Comparison of ENCODE assay signal across 11 cellular contexts in genomic region chr4:77801260-77801608, GRCh38. TPM values are rescaled to one million over a fixed set of nuclear protein-coding genes. Genes with fewer than 3 reads are reported as not detected.
DNase-seq lines count a peak whose midpoint lies in the region; ATAC-seq and TF ChIP-seq lines count a peak whose summit lies in the region.
"Had no signal": no experiment of that assay in that cellular context is flagged by ENCODE, and none has a peak within 500 bp of the region (broad histone marks: within the 10 kb centered on the region; RNA-seq: fewer than 3 reads in every experiment).

No MANE protein-coding gene starts in this region.

- H3K4me1 Mint-ChIP-seq in activated CD4-positive, alpha-beta T cell treated with anti-CD3 and anti-CD28 coated beads, Interleukin-2, amount 10 ng/mL, durations not matched to agents 24 days and 14 days: peaks cover 43% of the 10 kb centered on the region

- H3K9me3 Mint-ChIP-seq in activated CD4-positive, alpha-beta T cell treated with anti-CD3 and anti-CD28 coated beads, Interleukin-2, amount 10 ng/mL, durations not matched to agents 24 days and 14 days: peaks cover 3% of the 10 kb centered on the region

- no peak overlapping the region for H3K9ac ChIP-seq in endocrine pancreas (ENCODE audit: control insufficient read depth, insufficient read depth, low read length)

- peak overlapping the region; percentile 50 for H3K4me2 ChIP-seq in OCI-LY7 (ENCODE audit: low read length)

- peak overlapping the region; percentile 15 for H3K4me3 ChIP-seq in OCI-LY7 (ENCODE audit: low read depth, low read length, poor library complexity, severe bottlenecking)
- H3K4me3 ChIP-seq in endocrine pancreas (ENCODE audit: control insufficient read depth, insufficient read depth, low read length): peak overlapping the region; percentile 24
- peak overlapping the region in 1 of 8 donors; percentile 41 for H3K4me3 ChIP-seq in spleen
- H3K4me3 ChIP-seq in coronary artery: no peak overlapping the region
- H3K4me3 ChIP-seq in Peyer's patch: no peak overlapping the region

- intact Hi-C loops in activated CD4-positive, alpha-beta T cell treated with anti-CD3 and anti-CD28 coated beads, Interleukin-2, amount 10 ng/mL, durations not matched to agents 24 days and 14 days (cut with micrococcal nuclease): loop anchor here (1.0 to 5.0 kb wide), 2 partner anchors 16 to 61 kb away; partner anchors contain the start of gene MRPL1
- intact Hi-C loops in OCI-LY7 (cut with micrococcal nuclease; ENCODE audit: unreplicated experiment) (no loop called here), spleen (cut with DNase I; ENCODE audit: low total_unique reads) (no loop called here)

- peaks cover 32% of the 10 kb centered on the region for H3K36me3 Mint-ChIP-seq in activated CD4-positive, alpha-beta T cell treated with anti-CD3 and anti-CD28 coated beads, Interleukin-2, amount 10 ng/mL, durations not matched to agents 24 days and 14 days (ENCODE audit: low read depth)

- no peak overlapping the region for H2AFZ ChIP-seq in OCI-LY7 (ENCODE audit: low read length)

- CTCF ChIA-PET in OCI-LY7 (lab: Charles Lee; ENCODE audit: unreplicated experiment): no interaction called here

- no peak for TF ChIP-seq CTCF in OCI-LY7 (conservative IDR thresholded peaks at IDR 0.05; ENCODE audit: low read length)
- TF ChIP-seq CTCF in spleen (IDR thresholded peaks at IDR 0.05 in 8 of 11, conservative IDR thresholded peaks at IDR 0.05 in 3 of 11): no peak
- no peak for TF ChIP-seq CTCF in coronary artery (IDR thresholded peaks at IDR 0.05)
- no peak for TF ChIP-seq CTCF in Peyer's patch (IDR thresholded peaks at IDR 0.05)

- no peaks in the 10 kb centered on the region for H3K9me2 ChIP-seq in OCI-LY7 (ENCODE audit: insufficient read depth, low read length)

- no peaks in the 10 kb centered on the region for H3K27me3 Mint-ChIP-seq in activated CD4-positive, alpha-beta T cell treated with anti-CD3 and anti-CD28 coated beads, Interleukin-2, amount 10 ng/mL, durations not matched to agents 24 days and 14 days

- no peak for ATAC-seq in GM21381 (IDR thresholded peaks at IDR 0.05; ENCODE audit: unreplicated experiment)

- H3K27me3 ChIP-seq in endocrine pancreas (ENCODE audit: control insufficient read depth, insufficient read depth, low read length): no peaks in the 10 kb centered on the region
- no peaks in the 10 kb centered on the region for H3K27me3 ChIP-seq in spleen (replicated peaks in 1 of 7)
- H3K27me3 ChIP-seq in Peyer's patch: no peaks in the 10 kb centered on the region

- no peak for DNase-seq in activated CD4-positive, alpha-beta T cell treated with anti-CD3 and anti-CD28 coated beads, Interleukin-2, amount 10 ng/mL, durations not matched to agents 24 days and 14 days
- DNase-seq in activated CD4-positive, alpha-beta T cell treated with anti-CD3 and anti-CD28 coated beads for 4 hours: no peak
- peak; percentile 26 for DNase-seq in OCI-LY7 (ENCODE audit: low spot score)
- no peak for DNase-seq in spleen
- no peak for DNase-seq in coronary artery (ENCODE audit: low spot score)
- no peak for DNase-seq in Peyer's patch
- DNase-seq: ACHN; activated CD4-positive, alpha-beta T cell treated with anti-CD3 and anti-CD28 coated beads, Interleukin-2, amount 50 U/mL, for 48 hours; right cardiac atrium had no signal

- H4K20me1 ChIP-seq in OCI-LY7 (ENCODE audit: insufficient read depth, low read length): peaks cover 27% of the 10 kb centered on the region

- WGBS in spleen, 5 donors: 5 to 20% (median 13%) methylated on average over 1 of the region's 1 CpG

- peaks cover 12% of the 10 kb centered on the region; the same call in 1 of the 2 replicates for H3K9me3 ChIP-seq in OCI-LY7 (ENCODE audit: low read length)
- H3K9me3 ChIP-seq in endocrine pancreas (ENCODE audit: control insufficient read depth, low read length): no peaks in the 10 kb centered on the region
- H3K9me3 ChIP-seq in spleen: peaks cover 0 to 2% (median 0%) of the 10 kb centered on the region in 8 donors
- no peaks in the 10 kb centered on the region for H3K9me3 ChIP-seq in Peyer's patch

- peak overlapping the region; percentile 73 for H3K4me3 Mint-ChIP-seq in activated CD4-positive, alpha-beta T cell treated with anti-CD3 and anti-CD28 coated beads, Interleukin-2, amount 10 ng/mL, durations not matched to agents 24 days and 14 days

- H3K36me3 ChIP-seq in OCI-LY7 (ENCODE audit: insufficient read depth, low read length): peaks cover 48% of the 10 kb centered on the region
- H3K36me3 ChIP-seq in endocrine pancreas (ENCODE audit: control insufficient read depth, insufficient read depth, low read length): no peaks in the 10 kb centered on the region
- H3K36me3 ChIP-seq in spleen: peaks cover 0 to 14% (median 0%) of the 10 kb centered on the region in 6 donors
- H3K36me3 ChIP-seq in Peyer's patch: no peaks in the 10 kb centered on the region

- POLR2A ChIA-PET in OCI-LY7 (lab: Charles Lee): interaction anchor here (0.6 to 3.7 kb wide), 8 partner anchors 8 to 1693 kb away, joined by 3 to 30 read pairs (median 4); no protein-coding TSS in a partner anchor

- H3K27ac ChIP-seq in OCI-LY7 (ENCODE audit: low read depth, low read length, poor library complexity, severe bottlenecking) (peak overlapping the region; percentile 29), spleen (peak overlapping the region in 7 of 8 donors; percentile 62 to 83 (median 77)), coronary artery (peak overlapping the region in 1 of 2 donors; percentile 11), Peyer's patch (peak overlapping the region in 2 of 4 donors; percentile 28 to 32)

- TF ChIP-seq POLR2A in spleen (IDR thresholded peaks at IDR 0.05): no peak
- TF ChIP-seq POLR2A in Peyer's patch (IDR thresholded peaks at IDR 0.05): no peak

- peak overlapping the region; percentile 84 for H3K27ac Mint-ChIP-seq in activated CD4-positive, alpha-beta T cell treated with anti-CD3 and anti-CD28 coated beads, Interleukin-2, amount 10 ng/mL, durations not matched to agents 24 days and 14 days

- H3K4me1 ChIP-seq in OCI-LY7 (ENCODE audit: insufficient read depth, low read length, poor library complexity, severe bottlenecking) (peaks cover 32% of the 10 kb centered on the region), endocrine pancreas (ENCODE audit: control insufficient read depth, insufficient read depth, low read length) (peaks cover 29% of the 10 kb centered on the region), spleen (peaks cover 34 to 100% (median 86%) of the 10 kb centered on the region in 6 donors), Peyer's patch (peaks cover 0 to 32% (median 11%) of the 10 kb centered on the region in 4 donors)

- peaks cover 100% of the 10 kb centered on the region for H3K79me2 ChIP-seq in OCI-LY7 (ENCODE audit: insufficient read depth, low read depth, low read length)

- BruUV-seq in OCI-LY7 (replicated peaks; lab: Mats Ljungman, UMichigan): no TSS peak

RNA-seq across cellular contexts. Expression of gene CNOT6L, which starts 17.9 kb away (rescaled TPM):
- 105 and 108 TPM in 2 replicates for total RNA-seq in activated CD4-positive, alpha-beta T cell treated with anti-CD3 and anti-CD28 coated beads, Interleukin-2, amount 10 ng/mL, durations not matched to agents 24 days and 14 days
- 17.3 and 21.4 TPM in 2 replicates for total RNA-seq in OCI-LY7 (2014; rRNA removed; shearing (Covaris generic))
- total RNA-seq in OCI-LY7 (2022): 112 and 122 TPM in 2 replicates
- total RNA-seq in spleen: 100 to 1,000 TPM in 4 of 7 donors, 10 to 100 TPM in 3; 60.2 to 122 (median 110) TPM
- polyA plus RNA-seq in spleen: 10 to 100 TPM in 1 of 3 donors, 1 to 10 TPM in 2; 7.0 to 10.6 (median 9.6) TPM
- total RNA-seq in Peyer's patch: 10 to 100 TPM; 20.4 to 43.3 (median 33.6) TPM

Comparison
In these comparisons a context has a peak if more than half of its experiments do, and no peak if none do; other contexts are left out.
1. H3K4me3 ChIP-seq: peak in OCI-LY7 (single experiment) and endocrine pancreas (single experiment); none in coronary artery (single experiment) and Peyer's patch (0 of 4).